23 cellular contexts compared by ENCODE assay signal in the genomic region with DNA sequence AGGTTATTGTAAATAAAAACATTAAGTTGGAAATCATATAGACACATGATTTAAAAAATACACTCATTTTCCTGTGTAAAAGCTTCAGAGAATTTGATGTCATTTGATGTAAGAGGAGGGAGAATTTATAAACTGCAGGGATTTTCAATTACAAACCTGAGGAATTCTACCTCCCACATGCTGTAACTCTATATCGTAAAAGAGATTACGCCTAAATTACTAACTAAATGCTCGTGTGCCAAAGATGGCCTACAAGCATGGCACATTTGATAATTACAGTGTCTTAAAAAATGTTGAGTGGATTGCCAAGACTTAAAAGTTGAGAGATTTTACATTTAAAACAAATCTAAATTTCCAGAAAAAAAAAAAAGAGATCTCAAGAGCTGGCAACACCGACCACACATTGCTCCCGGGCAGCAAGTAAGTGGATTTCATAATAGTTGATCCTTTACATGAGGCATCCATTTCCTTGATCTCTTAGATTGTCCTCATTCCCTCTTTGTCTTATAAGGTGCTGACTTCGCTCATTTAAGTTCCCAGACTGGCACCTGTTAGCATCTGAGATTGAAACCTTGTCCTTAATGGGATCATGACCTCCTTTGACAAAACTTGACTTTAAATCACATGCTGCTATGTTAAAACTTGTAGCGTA.
A peak's percentile ranks its signal among the peaks of the same experiment; 100 is the strongest.
DNase-seq lines count a peak whose midpoint lies in the region; ATAC-seq, FAIRE-seq and TF ChIP-seq lines count a peak whose summit lies in the region.
"Had no signal": no experiment of that assay in that cellular context is flagged by ENCODE, and none has a peak within 500 bp of the region (broad histone marks: within the 10 kb centered on the region; RNA-seq: fewer than 3 reads in every experiment).

No MANE protein-coding gene starts in this region.

- no peak for TF ChIP-seq RAD21 in HepG2 (CRISPR knock-in tag; IDR thresholded peaks at IDR 0.05)

- POLR2A ChIA-PET in HepG2 (lab: Yijun Ruan, JAX): no interaction called here

- no peak overlapping the region for H3K4me3 ChIP-seq in HepG2 (replicated peaks in 1 of 3; ENCODE audit: insufficient read depth in 1 of 3, low read depth in 2 of 3, low read length in 3 of 3)
- H3K4me3 ChIP-seq in right lobe of liver: no peak overlapping the region
- no peak overlapping the region for H3K4me3 ChIP-seq in kidney (ENCODE audit: low read length in 2 of 2)
- H3K4me3 ChIP-seq in stomach: no peak overlapping the region
- H3K4me3 ChIP-seq: GM12878 had no signal

- H2AFZ ChIP-seq in HepG2 (ENCODE audit: low read length): no peak overlapping the region

- intact Hi-C loops in HepG2 (cut with micrococcal nuclease; ENCODE audit: unreplicated experiment) (no loop called here), right lobe of liver (cut with DNase I) (no loop called here), kidney (cut with DNase I) (no loop called here), stomach (cut with DNase I; ENCODE audit: low total_unique reads) (no loop called here)

- TF ChIP-seq CTCF in HepG2 (CRISPR knock-in tag; IDR thresholded peaks at IDR 0.05) (no peak), right lobe of liver (IDR thresholded peaks at IDR 0.05) (no peak), omental fat pad (IDR thresholded peaks at IDR 0.05) (no peak), kidney (IDR thresholded peaks at IDR 0.05; ENCODE audit: borderline replicate concordance, extremely low read depth, insufficient read depth) (no peak), stomach (IDR thresholded peaks at IDR 0.05) (no peak)

- H3K27me3 ChIP-seq in HepG2 (ENCODE audit: control insufficient read depth in 1 of 2, insufficient read depth in 2 of 2, low read length in 2 of 2): no peaks in the 10 kb centered on the region
- no peaks in the 10 kb centered on the region for H3K27me3 ChIP-seq in right lobe of liver
- H3K27me3 ChIP-seq in stomach: no peaks in the 10 kb centered on the region

- H4K20me1 ChIP-seq in HepG2 (ENCODE audit: insufficient read depth, low read length): no peaks in the 10 kb centered on the region

- ATAC-seq in HepG2 (no peak), right lobe of liver (no peak), omental fat pad (ENCODE audit: low FRiP score) (peak; percentile 76)
- ATAC-seq: CD8-positive, alpha-beta T cell; GM12878 had no signal

- CTCF ChIA-PET in HepG2 (lab: Yijun Ruan, JAX; ENCODE audit: low intra/inter-chr PET ratio, low total read pairs): no interaction called here

- in situ Hi-C loops in HepG2 (cut with HindIII; ENCODE audit: extremely low pct_ligation_motif_present, low pct_unique_long_range_greater_than_20kb): no loop called here

- TF ChIP-seq EP300 in HepG2 (IDR thresholded peaks at IDR 0.05; ENCODE audit: low read depth in 2 of 2, low read length in 2 of 2): no peak
- no peak for TF ChIP-seq EP300 in HepG2 (CRISPR knock-in tag; IDR thresholded peaks at IDR 0.05; ENCODE audit: borderline replicate concordance)
- no peak for TF ChIP-seq EP300 in stomach (IDR thresholded peaks at IDR 0.05)

- H3K27ac ChIP-seq in HepG2 (ENCODE audit: extremely low read length, insufficient read depth, low read length): no peak overlapping the region
- no peak overlapping the region for H3K27ac ChIP-seq in right lobe of liver
- H3K27ac ChIP-seq in kidney (ENCODE audit: low read depth in 2 of 2, low read length in 2 of 2): no peak overlapping the region
- H3K27ac ChIP-seq in stomach: no peak overlapping the region
- H3K27ac ChIP-seq: 22Rv1, C4-2B had no signal

- FAIRE-seq in HepG2 (lab: Jason Lieb, UNC): no peak
- FAIRE-seq in kidney (lab: Jason Lieb, UNC): no peak
- FAIRE-seq: GM12878, H1 had no signal

- no peaks in the 10 kb centered on the region for H3K36me3 ChIP-seq in HepG2 (replicated peaks in 1 of 2; ENCODE audit: control insufficient read depth in 1 of 2, insufficient read depth in 2 of 2, low read length in 2 of 2)
- no peaks in the 10 kb centered on the region for H3K36me3 ChIP-seq in right lobe of liver
- H3K36me3 ChIP-seq in kidney (ENCODE audit: control insufficient read depth in 1 of 2, insufficient read depth in 2 of 2, low read length in 2 of 2): no peaks in the 10 kb centered on the region
- no peaks in the 10 kb centered on the region for H3K36me3 ChIP-seq in stomach

- H3K4me1 ChIP-seq in HepG2 (ENCODE audit: insufficient read depth, low read length) (no peaks in the 10 kb centered on the region), right lobe of liver (no peaks in the 10 kb centered on the region), kidney (ENCODE audit: control insufficient read depth in 1 of 2, insufficient read depth in 1 of 2, low read depth in 1 of 2, low read length in 2 of 2) (no peaks in the 10 kb centered on the region), stomach (no peaks in the 10 kb centered on the region)
- H3K4me1 ChIP-seq: Caco-2 had no signal

- H3K79me2 ChIP-seq in HepG2 (ENCODE audit: insufficient read depth, low read length): no peaks in the 10 kb centered on the region

- H3K9me3 ChIP-seq in HepG2 (ENCODE audit: low read length) (no peaks in the 10 kb centered on the region), right lobe of liver (no peaks in the 10 kb centered on the region), kidney (ENCODE audit: control insufficient read depth in 1 of 2, low read length in 2 of 2) (no peaks in the 10 kb centered on the region), stomach (no peaks in the 10 kb centered on the region)
- H3K9me3 ChIP-seq: Caco-2 had no signal

- 36% methylated on average over 7 of the region's 7 CpGs for WGBS in HepG2 (ENCODE audit: low lambda C conversion rate)
- 84% methylated on average over 7 of the region's 7 CpGs for WGBS in right lobe of liver (ENCODE audit: insufficient coverage, low coverage, low lambda C conversion rate, missing lambda C conversion rate)
- 81 to 96% (median 94%) methylated on average over 7 of the region's 7 CpGs for WGBS in stomach, 5 donors

- BruUV-seq in HepG2 (replicated peaks; lab: Mats Ljungman, UMichigan): no TSS peak

- H3K4me2 ChIP-seq in HepG2 (ENCODE audit: low read depth, low read length): no peak overlapping the region

- TF ChIP-seq POLR2A in HepG2 (IDR thresholded peaks at IDR 0.05; ENCODE audit: insufficient read depth in 1 of 2, low read depth in 2 of 2, low read length in 2 of 2) (no peak), right lobe of liver (IDR thresholded peaks at IDR 0.05) (no peak), stomach (IDR thresholded peaks at IDR 0.05) (no peak)

- DNase-seq in HepG2 (ENCODE audit: low spot score) (no peak), right lobe of liver (no peak), fibroblast of the conjunctiva (ENCODE audit: low read depth) (peak; percentile 8), omental fat pad (ENCODE audit: low spot score) (no peak), kidney (no peak), hypothalamus (lab: John Stamatoyannopoulos, UW) (no peak), stomach (no peak)
- DNase-seq: Caco-2; CD8-positive, alpha-beta T cell; EL; GDM1; HCEC 1CT; NCI-H1048; NCI-H1417; NCI-H1694; NCI-H2029 treated with DMSO at 0.1 percent for 48 hours; NCI-H226; NCI-H510A; NCI-H69 had no signal

- H3K9ac ChIP-seq in HepG2 (ENCODE audit: insufficient read depth, low read depth, low read length) (no peak overlapping the region), kidney (ENCODE audit: low read length in 2 of 2) (no peak overlapping the region)

TF ChIP-seq in HepG2, 621 proteins besides CTCF, POLR2A, EP300 and RAD21:
- TF ChIP-seq MAFK (conservative IDR thresholded peaks at IDR 0.05 in 1 of 2, IDR thresholded peaks at IDR 0.05 in 1 of 2; ENCODE audit: low read length in 2 of 2) (peak; percentile 32 to 42; a peak in 1 of 4 replicates), MAFF (IDR thresholded peaks at IDR 0.05; ENCODE audit: low read depth, low read length) (peak; percentile 44; the same call in 1 of the 2 replicates), ZNF652 (CRISPR knock-in tag; IDR thresholded peaks at IDR 0.05; ENCODE audit: borderline replicate concordance, low read depth) (no peak)
TF ChIP-seq in HepG2: peak in this region for 2.
